ENCODE assay signal across 9 cellular contexts in genomic region chr10:122567056-122567660, GRCh38. TPM values are rescaled to one million over a fixed set of nuclear protein-coding genes. Genes with fewer than 3 reads are reported as not detected.
A peak's percentile ranks its signal among the peaks of the same experiment; 100 is the strongest.
DNase-seq lines count a peak whose midpoint lies in the region; ATAC-seq and TF ChIP-seq lines count a peak whose summit lies in the region.
"Had no signal": no experiment of that assay in that cellular context is flagged by ENCODE, and none has a peak within 500 bp of the region (broad histone marks: within the 10 kb centered on the region; RNA-seq: fewer than 3 reads in every experiment).

No MANE protein-coding gene starts in this region.

- DNase-seq in DND-41 (peak; percentile 41), hepatocyte (ENCODE audit: low spot score) (no peak), thoracic aorta (ENCODE audit: low spot score) (no peak), neuronal stem cell (ENCODE audit: low spot score) (no peak), amniotic stem cell (lab: John Stamatoyannopoulos, UW) (no peak)

- H3K36me3 ChIP-seq in DND-41 (ENCODE audit: insufficient read depth, low read length) = no peaks in the 10 kb centered on the region
- no peaks in the 10 kb centered on the region for H3K36me3 ChIP-seq in hepatocyte (replicated peaks; ENCODE audit: insufficient read depth, low read depth)
- H3K36me3 ChIP-seq in thoracic aorta = no peaks in the 10 kb centered on the region
- no peaks in the 10 kb centered on the region for H3K36me3 ChIP-seq in neuronal stem cell (replicated peaks in 1 of 2; ENCODE audit: control insufficient read depth in 2 of 2, insufficient read depth in 2 of 2, low read length in 2 of 2)

- H3K4me1 ChIP-seq in DND-41 (ENCODE audit: insufficient read depth, low read length) (no peaks in the 10 kb centered on the region), hepatocyte (ENCODE audit: insufficient read depth) (no peaks in the 10 kb centered on the region), thoracic aorta (ENCODE audit: control insufficient read depth in 1 of 2, low read depth in 2 of 2) (peaks cover 4% of the 10 kb centered on the region in 2 donors), neuronal stem cell (ENCODE audit: control insufficient read depth in 2 of 2, insufficient read depth in 1 of 2, low read depth in 1 of 2, low read length in 2 of 2) (no peaks in the 10 kb centered on the region)

- peaks cover 12% of the 10 kb centered on the region for H3K27me3 Mint-ChIP-seq in activated T-helper 17 cell treated with anti-CD3 and anti-CD28 coated beads, Interleukin-2, amount 50 U/mL, for 72 hours

- no peak overlapping the region for H3K4ac ChIP-seq in neuronal stem cell (ENCODE audit: low read length)

- H4K91ac ChIP-seq in neuronal stem cell (ENCODE audit: low read depth, low read length, poor library complexity) = no peak overlapping the region

- no peak overlapping the region for H2BK120ac ChIP-seq in neuronal stem cell (ENCODE audit: low read depth, low read length)

- peaks cover 6% of the 10 kb centered on the region for H3K27me3 ChIP-seq in DND-41 (ENCODE audit: insufficient read depth, low read length, poor library complexity)
- no peaks in the 10 kb centered on the region for H3K27me3 ChIP-seq in hepatocyte
- no peaks in the 10 kb centered on the region for H3K27me3 ChIP-seq in thoracic aorta (replicated peaks; ENCODE audit: insufficient read depth)
- peaks cover 0 to 17% (median 0%) of the 10 kb centered on the region in 3 experiments for H3K27me3 ChIP-seq in neuronal stem cell (ENCODE audit: control insufficient read depth in 3 of 3, insufficient read depth in 3 of 3, low read depth in 1 of 3, low read length in 3 of 3)

- H4K20me1 ChIP-seq in DND-41 (ENCODE audit: insufficient read depth, low read length) (no peaks in the 10 kb centered on the region), hepatocyte (ENCODE audit: insufficient read depth, poor library complexity, severe bottlenecking) (no peaks in the 10 kb centered on the region)

- peak; percentile 73 for TF ChIP-seq CTCF in DND-41 (IDR thresholded peaks at IDR 0.05; ENCODE audit: borderline replicate concordance, extremely low read depth, low read length, poor library complexity, severe bottlenecking)
- peak; percentile 33 for TF ChIP-seq CTCF in hepatocyte (IDR thresholded peaks at IDR 0.05; ENCODE audit: poor library complexity)
- TF ChIP-seq CTCF in thoracic aorta (IDR thresholded peaks at IDR 0.05) = peak; percentile 25

- H3K23ac ChIP-seq in neuronal stem cell (ENCODE audit: low read depth, low read length, poor library complexity) = no peak overlapping the region

- H3K18ac ChIP-seq in neuronal stem cell (ENCODE audit: low read length) = no peak overlapping the region

- H3K14ac ChIP-seq in neuronal stem cell (ENCODE audit: low read length) = no peak overlapping the region

- H3K9me2 ChIP-seq in hepatocyte (replicated peaks; ENCODE audit: insufficient read depth) = no peaks in the 10 kb centered on the region

- H3K4me3 Mint-ChIP-seq in activated T-helper 17 cell treated with anti-CD3 and anti-CD28 coated beads, Interleukin-2, amount 50 U/mL, for 72 hours = no peak overlapping the region
- H3K4me3 Mint-ChIP-seq: IgD-negative memory B cell had no signal

- H3K9ac ChIP-seq in DND-41 (ENCODE audit: low read depth, low read length) = no peak overlapping the region
- H3K9ac ChIP-seq in neuronal stem cell (ENCODE audit: low read depth, low read length, poor library complexity) = no peak overlapping the region

- H3K79me1 ChIP-seq in neuronal stem cell (ENCODE audit: low read depth, low read length) = no peaks in the 10 kb centered on the region

- H3K9me3 ChIP-seq in DND-41 (ENCODE audit: insufficient read depth, low read length, severe bottlenecking) = no peaks in the 10 kb centered on the region
- H3K9me3 ChIP-seq in hepatocyte (ENCODE audit: low read depth) = no peaks in the 10 kb centered on the region
- no peaks in the 10 kb centered on the region for H3K9me3 ChIP-seq in thoracic aorta
- no peaks in the 10 kb centered on the region for H3K9me3 ChIP-seq in neuronal stem cell (replicated peaks in 1 of 2; ENCODE audit: control insufficient read depth in 2 of 2, insufficient read depth in 1 of 2, low read depth in 1 of 2, low read length in 2 of 2)

- H3K4me2 ChIP-seq in DND-41 (ENCODE audit: insufficient read depth, low read length) (no peak overlapping the region), hepatocyte (no peak overlapping the region), neuronal stem cell (ENCODE audit: insufficient read depth, low read length, poor library complexity, severe bottlenecking) (no peak overlapping the region)

- no peaks in the 10 kb centered on the region for H3K36me3 Mint-ChIP-seq in activated T-helper 17 cell treated with anti-CD3 and anti-CD28 coated beads, Interleukin-2, amount 50 U/mL, for 72 hours (ENCODE audit: low read depth)

- H2BK15ac ChIP-seq in neuronal stem cell (ENCODE audit: low read length) = no peak overlapping the region

- 44% methylated on average over 5 of the region's 5 CpGs for WGBS in hepatocyte (ENCODE audit: low lambda C conversion rate, missing lambda C conversion rate)
- WGBS in neuronal stem cell (ENCODE audit: extremely low coverage in 2 of 2, insufficient read length in 2 of 2, insufficient replicate concordance in 1 of 2), 2 donors = no CpG with 5 or more reads among the region's 5 CpGs

- H3K27ac Mint-ChIP-seq in activated T-helper 17 cell treated with anti-CD3 and anti-CD28 coated beads, Interleukin-2, amount 50 U/mL, for 72 hours = no peak overlapping the region
- H3K27ac Mint-ChIP-seq: IgD-negative memory B cell had no signal

- H3K4me3 ChIP-seq in DND-41 (ENCODE audit: low read depth in 1 of 2, low read length in 2 of 2) = no peak overlapping the region
- no peak overlapping the region for H3K4me3 ChIP-seq in hepatocyte
- no peak overlapping the region for H3K4me3 ChIP-seq in thoracic aorta
- H3K4me3 ChIP-seq in neuronal stem cell (ENCODE audit: low read length in 2 of 2) = no peak overlapping the region

- no peaks in the 10 kb centered on the region for H3K79me2 ChIP-seq in DND-41 (ENCODE audit: insufficient read depth, low read length)
- no peaks in the 10 kb centered on the region for H3K79me2 ChIP-seq in hepatocyte

- ATAC-seq in DND-41 (ENCODE audit: insufficient read depth, low read depth) (peak; percentile 68), HG03103 (IDR thresholded peaks at IDR 0.05; ENCODE audit: low read depth, unreplicated experiment) (peak; percentile 52), thoracic aorta (ENCODE audit: insufficient number of reproducible peaks, low FRiP score, low read depth) (no peak), GM19397 (IDR thresholded peaks at IDR 0.05; ENCODE audit: unreplicated experiment) (no peak)
- ATAC-seq in activated T-helper 17 cell treated with anti-CD3 and anti-CD28 coated beads, Interleukin-2, amount 50 U/mL, for 72 hours (replicated peaks) = peak; percentile 45

- no peaks in the 10 kb centered on the region for H3K4me1 Mint-ChIP-seq in activated T-helper 17 cell treated with anti-CD3 and anti-CD28 coated beads, Interleukin-2, amount 50 U/mL, for 72 hours
- H3K4me1 Mint-ChIP-seq: IgD-negative memory B cell had no signal

- H2BK5ac ChIP-seq in neuronal stem cell (ENCODE audit: low read length) = no peak overlapping the region

- H2AFZ ChIP-seq in DND-41 (ENCODE audit: low read depth, low read length) (no peak overlapping the region), hepatocyte (no peak overlapping the region), neuronal stem cell (ENCODE audit: low read length) (no peak overlapping the region)

- no peak overlapping the region for H4K8ac ChIP-seq in neuronal stem cell (ENCODE audit: low read depth, low read length)

- H2BK12ac ChIP-seq in neuronal stem cell (ENCODE audit: low read length) = no peak overlapping the region

- H2AK5ac ChIP-seq in neuronal stem cell (ENCODE audit: low read depth, low read length) = no peak overlapping the region

- no peak overlapping the region for H3K27ac ChIP-seq in DND-41 (ENCODE audit: low read length)
- H3K27ac ChIP-seq in hepatocyte = no peak overlapping the region
- no peak overlapping the region for H3K27ac ChIP-seq in thoracic aorta
- no peak overlapping the region for H3K27ac ChIP-seq in neuronal stem cell (replicated peaks; ENCODE audit: low read length)

- H3K9me3 Mint-ChIP-seq in activated T-helper 17 cell treated with anti-CD3 and anti-CD28 coated beads, Interleukin-2, amount 50 U/mL, for 72 hours = no peaks in the 10 kb centered on the region
- H3K9me3 Mint-ChIP-seq: IgD-negative memory B cell had no signal

RNA-seq across cellular contexts. Expression of gene DMBT1, which starts 6.6 kb away (rescaled TPM):
- not detected for total RNA-seq in activated T-helper 17 cell treated with anti-CD3 and anti-CD28 coated beads, Interleukin-2, amount 50 U/mL, for 72 hours
- total RNA-seq in hepatocyte (1.5 and 1.6 TPM in 2 replicates), thoracic aorta (under 1 TPM in 1 of 2 donors, not detected in 1; 0.14 TPM)
- polyA plus RNA-seq in hepatocyte = 0.88 TPM in 1 of 2 replicates, not detected in the other
- polyA plus RNA-seq in neuronal stem cell (2013, experiment 1 of 2) = not detected
- polyA plus RNA-seq in neuronal stem cell (2013, experiment 2 of 2) = not detected
- polyA plus RNA-seq: IgD-negative memory B cell had no signal

Comparison
In these comparisons a context has a peak if more than half of its experiments do, and no peak if none do; other contexts are left out.
1. ATAC-seq: peak in DND-41 (single experiment), HG03103 (single experiment) and activated T-helper 17 cell treated with anti-CD3 and anti-CD28 coated beads, Interleukin-2, amount 50 U/mL, for 72 hours (single experiment); none in thoracic aorta (single experiment) and GM19397 (single experiment).
2. Peak in every context shown above with its lines, with median percentiles within 50 percentile points of each other: CTCF ChIP-seq.